Comparison of ENCODE assay signal across 27 cellular contexts in the genomic region with DNA sequence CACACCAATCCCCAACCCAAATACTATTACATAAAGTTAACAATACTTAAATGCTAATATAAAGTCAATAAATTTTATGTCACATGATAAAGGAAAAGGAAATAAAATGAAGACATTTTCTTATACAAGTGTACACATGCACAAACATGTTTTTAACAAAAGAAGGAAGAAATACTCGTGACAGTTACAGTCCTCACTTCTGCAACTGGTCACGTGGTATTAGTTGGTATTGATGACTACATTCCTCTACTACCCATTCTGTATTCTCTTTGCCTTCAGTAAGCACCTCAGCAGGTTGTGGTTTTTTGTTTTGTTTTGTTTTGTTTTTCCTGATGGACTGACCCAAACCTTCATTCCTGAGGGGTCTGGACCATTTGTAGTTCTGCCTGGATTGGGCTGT.
"Had no signal": no experiment of that assay in that cellular context is flagged by ENCODE, and none has a peak within 500 bp of the region (broad histone marks: within the 10 kb centered on the region; RNA-seq: fewer than 3 reads in every experiment).

No MANE protein-coding gene starts in this region.

- ATAC-seq: activated CD4-positive, alpha-beta T cell treated with anti-CD3 and anti-CD28 coated beads for 36 hours; activated CD8-positive, alpha-beta memory T cell treated with anti-CD3 and anti-CD28 coated beads, Interleukin-2, amount 10 ng/mL, durations not matched to agents 7 days and 5 days; activated CD8-positive, alpha-beta T cell treated with anti-CD3 and anti-CD28 coated beads, Interleukin-2, amount 10 ng/mL, durations not matched to agents 7 days and 5 days; activated naive CD8-positive, alpha-beta T cell treated with anti-CD3 and anti-CD28 coated beads, Interleukin-2, amount 50 U/mL, for 24 hours had no signal

- H3K27ac ChIP-seq: adrenal gland, ascending aorta, breast epithelium, cardiac muscle cell, coronary artery, epithelial cell of prostate, esophagus squamous epithelium had no signal

- H3K36me3 ChIP-seq: adrenal gland, ascending aorta, breast epithelium, cardiac muscle cell, esophagus squamous epithelium had no signal

- FAIRE-seq: endometrium, endothelial cell of umbilical vein had no signal

- DNase-seq: activated CD4-positive, alpha-beta memory T cell treated with anti-CD3 and anti-CD28 coated beads for 36 hours; activated CD4-positive, alpha-beta T cell treated with anti-CD3 and anti-CD28 coated beads for 36 hours; activated CD4-positive, alpha-beta T cell treated with anti-CD3 and anti-CD28 coated beads, Interleukin-2, amount 10 ng/mL, durations not matched to agents 24 days and 14 days; activated CD4-positive, CD25-positive, alpha-beta regulatory T cell; activated CD4-positive, CD25-positive, alpha-beta regulatory T cell treated with anti-CD3 and anti-CD28 coated beads, Interleukin-2, amount 50 U/mL, for 72 hours; activated CD8-positive, alpha-beta memory T cell treated with anti-CD3 and anti-CD28 coated beads, Interleukin-2, amount 10 ng/mL, durations not matched to agents 7 days and 5 days; activated CD8-positive, alpha-beta memory T cell treated with anti-CD3 and anti-CD28 coated beads, Interleukin-2, amount 50 U/mL, for 4 hours; activated CD8-positive, alpha-beta T cell treated with anti-CD3 and anti-CD28 coated beads, Interleukin-2, amount 10 ng/mL, durations not matched to agents 7 days and 5 days; activated effector memory CD4-positive, alpha-beta T cell treated with anti-CD3 and anti-CD28 coated beads, Interleukin-2, amount 50 U/mL, for 16 hours; activated naive CD4-positive, alpha-beta T cell treated with anti-CD3 and anti-CD28 coated beads for 36 hours; activated naive CD8-positive, alpha-beta T cell treated with anti-CD3 and anti-CD28 coated beads for 36 hours; activated naive CD8-positive, alpha-beta T cell treated with anti-CD3 and anti-CD28 coated beads, Interleukin-2, amount 50 U/mL, for 24 hours; activated T-cell treated with anti-CD3 and anti-CD28 coated beads, Interleukin-2, amount 50 U/mL, for 1 hour; activated T-cell treated with anti-CD3 and anti-CD28 coated beads, Interleukin-2, amount 50 U/mL, for 48 hours; adrenal gland; amygdala; effector CD8-positive, alpha-beta T cell; esophagus squamous epithelium; foreskin melanocyte; T-helper 2 cell had no signal

- H3K27me3 ChIP-seq: adrenal gland, ascending aorta, breast epithelium, cardiac muscle cell, esophagus squamous epithelium had no signal

- H3K4me3 ChIP-seq: adrenal gland, ascending aorta, breast epithelium, cardiac muscle cell, coronary artery, esophagus squamous epithelium had no signal

- H3K9me3 ChIP-seq: adrenal gland, ascending aorta, breast epithelium, esophagus squamous epithelium had no signal

- H3K4me1 ChIP-seq: adrenal gland, ascending aorta, breast epithelium, esophagus squamous epithelium had no signal
